In the genomic region with DNA sequence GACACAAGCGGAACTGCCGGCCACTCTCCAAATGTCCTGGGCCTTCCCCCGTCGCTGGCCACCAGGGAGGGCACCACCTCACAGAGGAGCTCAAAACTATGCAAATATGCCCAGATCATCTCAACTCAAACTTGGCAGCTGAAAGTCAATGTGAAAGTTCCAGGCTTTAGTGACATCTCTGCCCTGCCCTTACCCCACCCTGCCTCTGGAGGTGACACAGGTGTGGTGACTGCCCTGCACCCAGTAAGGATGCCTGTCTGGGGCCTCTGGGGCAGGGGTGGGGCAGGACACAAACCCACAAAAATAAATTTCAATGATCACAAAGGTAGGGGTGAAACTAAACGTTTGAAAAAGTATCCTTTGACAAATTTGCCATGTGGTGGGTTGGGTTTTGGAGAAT, we compare ENCODE assay signal across 16 cellular contexts.
A peak's percentile ranks its signal among the peaks of the same experiment; 100 is the strongest.
DNase-seq lines count a peak whose midpoint lies in the region; ATAC-seq and TF ChIP-seq lines count a peak whose summit lies in the region.
"Had no signal": no experiment of that assay in that cellular context is flagged by ENCODE, and none has a peak within 500 bp of the region (broad histone marks: within the 10 kb centered on the region; RNA-seq: fewer than 3 reads in every experiment).

No MANE protein-coding gene starts in this region.

- peak overlapping the region; percentile 8 for H3K27ac Mint-ChIP-seq in neural crest cell (ENCODE audit: unreplicated experiment)
- no peak overlapping the region for H3K27ac Mint-ChIP-seq in CD8-positive, alpha-beta memory T cell

- CTCF ChIA-PET in CD8-positive, alpha-beta memory T cell (lab: Charles Lee): no interaction called here

- no peaks in the 10 kb centered on the region for H3F3A ChIP-seq in MM.1S (ENCODE audit: insufficient read depth, low read length)

- peak; percentile 19 for TF ChIP-seq CTCF in MM.1S (IDR thresholded peaks at IDR 0.05; ENCODE audit: low read length)
- no peak for TF ChIP-seq CTCF in neural crest cell (conservative IDR thresholded peaks at IDR 0.05)

- H3K36me3 ChIP-seq in BLaER1: no peaks in the 10 kb centered on the region
- H3K36me3 ChIP-seq in MM.1S (replicated peaks; ENCODE audit: insufficient read depth, low read length): no peaks in the 10 kb centered on the region
- no peaks in the 10 kb centered on the region for H3K36me3 ChIP-seq in CD8-positive, alpha-beta memory T cell (ENCODE audit: insufficient read depth, low read length)
- H3K36me3 ChIP-seq: Peyer's patch had no signal

- no peaks in the 10 kb centered on the region for H3K9me3 Mint-ChIP-seq in neural crest cell
- no peaks in the 10 kb centered on the region for H3K9me3 Mint-ChIP-seq in CD8-positive, alpha-beta memory T cell

- H3K4me1 ChIP-seq in BLaER1 (peaks cover 74% of the 10 kb centered on the region), MM.1S (ENCODE audit: low read length) (peaks cover 28% of the 10 kb centered on the region)
- H3K4me1 ChIP-seq in CD8-positive, alpha-beta memory T cell (ENCODE audit: insufficient read depth, low read length): no peaks in the 10 kb centered on the region
- H3K4me1 ChIP-seq: A549, Peyer's patch had no signal

- H3K9me3 ChIP-seq in BLaER1 (no peaks in the 10 kb centered on the region), MM.1S (replicated peaks; ENCODE audit: insufficient read depth, low read length) (no peaks in the 10 kb centered on the region)
- no peaks in the 10 kb centered on the region for H3K9me3 ChIP-seq in CD8-positive, alpha-beta memory T cell (ENCODE audit: low read length)
- H3K9me3 ChIP-seq: A549, Caco-2, Peyer's patch had no signal

- H3K27me3 Mint-ChIP-seq in neural crest cell (ENCODE audit: low read depth): no peaks in the 10 kb centered on the region
- H3K27me3 Mint-ChIP-seq in CD8-positive, alpha-beta memory T cell: peaks cover 3 to 17% of the 10 kb centered on the region in 2 donors

- no peak overlapping the region for H3K4me3 Mint-ChIP-seq in neural crest cell
- no peak overlapping the region for H3K4me3 Mint-ChIP-seq in CD8-positive, alpha-beta memory T cell

- H3K9ac ChIP-seq in BLaER1: no peak overlapping the region
- no peak overlapping the region for H3K9ac ChIP-seq in MM.1S (ENCODE audit: low read length)

- POLR2A ChIA-PET in CD8-positive, alpha-beta memory T cell (lab: Charles Lee): no interaction called here

- peak; percentile 49 for ATAC-seq in GM18511 (IDR thresholded peaks at IDR 0.05; ENCODE audit: unreplicated experiment)
- ATAC-seq: A549 had no signal

- no peaks in the 10 kb centered on the region for H3K36me3 Mint-ChIP-seq in neural crest cell (ENCODE audit: low read depth)
- H3K36me3 Mint-ChIP-seq in CD8-positive, alpha-beta memory T cell: no peaks in the 10 kb centered on the region

- H3K27me3 ChIP-seq in BLaER1 (no peaks in the 10 kb centered on the region), MM.1S (replicated peaks; ENCODE audit: insufficient read depth, low read length) (no peaks in the 10 kb centered on the region)
- H3K27me3 ChIP-seq in CD8-positive, alpha-beta memory T cell (ENCODE audit: insufficient read depth, low read length, poor library complexity, severe bottlenecking): no peaks in the 10 kb centered on the region
- H3K27me3 ChIP-seq: Peyer's patch had no signal

- peaks cover 8% of the 10 kb centered on the region for H3K4me1 Mint-ChIP-seq in neural crest cell
- H3K4me1 Mint-ChIP-seq in CD8-positive, alpha-beta memory T cell: no peaks in the 10 kb centered on the region

- H4K20me1 ChIP-seq in BLaER1: no peaks in the 10 kb centered on the region
- H4K20me1 ChIP-seq in MM.1S (ENCODE audit: insufficient read depth, low read length): no peaks in the 10 kb centered on the region

- peak overlapping the region; percentile 79 for H3K4me2 ChIP-seq in BLaER1
- peak overlapping the region; percentile 23 for H3K4me2 ChIP-seq in MM.1S (ENCODE audit: low read depth, low read length)
- H3K4me2 ChIP-seq: A549 had no signal

- H3K4me3 ChIP-seq in BLaER1 (no peak overlapping the region), MM.1S (ENCODE audit: low read length) (no peak overlapping the region)
- no peak overlapping the region for H3K4me3 ChIP-seq in CD8-positive, alpha-beta memory T cell (ENCODE audit: low read length)
- H3K4me3 ChIP-seq: A549, Peyer's patch, SK-N-MC had no signal

- DNase-seq in MM.1S (peak; percentile 72), neural crest cell (ENCODE audit: low read depth, low spot score) (no peak), Ammon's horn (ENCODE audit: low spot score) (no peak)
- no peak for DNase-seq in CD8-positive, alpha-beta memory T cell
- no peak for DNase-seq in activated naive CD4-positive, alpha-beta T cell treated with anti-CD3 and anti-CD28 coated beads, Interleukin-2, amount 50 U/mL, for 16 hours
- DNase-seq: Caco-2, DMS153, GOT3, NCI-H1092, NCI-H2081 treated with DMSO at 0.1 percent for 48 hours, Peyer's patch, Right ventricle myocardium superior had no signal

- no peaks in the 10 kb centered on the region for H3K79me2 ChIP-seq in MM.1S (ENCODE audit: low read length)

- H3K27ac ChIP-seq in BLaER1 (no peak overlapping the region), MM.1S (ENCODE audit: low read length) (no peak overlapping the region; the same call in 1 of the 2 replicates)
- H3K27ac ChIP-seq in CD8-positive, alpha-beta memory T cell (ENCODE audit: low read depth, low read length): no peak overlapping the region
- H3K27ac ChIP-seq: A549, Peyer's patch, SK-N-MC had no signal

- no peak overlapping the region for H2AFZ ChIP-seq in MM.1S (ENCODE audit: low read length)

- no peaks in the 10 kb centered on the region for H3K9me2 ChIP-seq in MM.1S (replicated peaks; ENCODE audit: insufficient read depth, low read length)
